In the genomic region with DNA sequence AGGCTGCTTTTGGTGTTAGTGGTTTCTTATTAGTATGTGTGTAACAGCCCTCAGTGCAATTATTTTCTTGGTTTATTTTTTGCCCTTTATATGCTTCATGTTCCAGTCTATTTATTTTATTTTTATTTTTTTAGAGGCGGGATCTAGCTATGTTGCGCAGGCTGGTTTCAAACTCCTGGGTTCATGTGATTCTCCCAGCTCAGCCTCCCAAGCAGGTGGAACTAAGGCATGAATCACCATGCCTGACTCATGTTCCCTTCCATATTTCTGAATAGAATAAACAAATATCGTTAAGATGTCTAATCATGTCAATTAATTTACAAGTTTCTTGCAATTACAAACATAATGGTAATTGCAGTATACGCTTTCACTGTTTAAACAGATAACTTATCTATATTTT, we compare ENCODE assay signal across 18 cellular contexts.
"Had no signal": no experiment of that assay in that cellular context is flagged by ENCODE, and none has a peak within 500 bp of the region (broad histone marks: within the 10 kb centered on the region; RNA-seq: fewer than 3 reads in every experiment).

No MANE protein-coding gene starts in this region.

- H3K9me3 Mint-ChIP-seq: activated CD4-positive, alpha-beta memory T cell treated with anti-CD3 and anti-CD28 coated beads for 36 hours; activated naive CD4-positive, alpha-beta T cell treated with anti-CD3 and anti-CD28 coated beads, Interleukin-2, amount 10 ng/mL, durations not matched to agents 7 days and 5 days; nephron; stimulated activated naive B cell treated with anti-CD40 and anti-IgM and Interleukin-4, amounts not matched to agents 10 μg/mL and 1 μg/mL and 100 μg/mL, for 72 hours had no signal

- H3K36me3 ChIP-seq: esophagus muscularis mucosa, tibial artery, uterus had no signal

- H3K27ac ChIP-seq: cardiac muscle cell, esophagus muscularis mucosa, skin epidermis, tibial artery, uterus, WERI-Rb-1 had no signal

- H3K4me1 Mint-ChIP-seq: activated CD8-positive, alpha-beta memory T cell treated with anti-CD3 and anti-CD28 coated beads, Interleukin-2, amount 10 ng/mL, durations not matched to agents 7 days and 5 days; activated naive CD4-positive, alpha-beta T cell treated with anti-CD3 and anti-CD28 coated beads, Interleukin-2, amount 10 ng/mL, durations not matched to agents 7 days and 5 days; nephron had no signal

- H3K4me3 Mint-ChIP-seq: activated CD4-positive, alpha-beta memory T cell treated with anti-CD3 and anti-CD28 coated beads for 36 hours; activated CD8-positive, alpha-beta memory T cell treated with anti-CD3 and anti-CD28 coated beads, Interleukin-2, amount 10 ng/mL, durations not matched to agents 7 days and 5 days; activated naive CD4-positive, alpha-beta T cell treated with anti-CD3 and anti-CD28 coated beads, Interleukin-2, amount 10 ng/mL, durations not matched to agents 7 days and 5 days; nephron; stimulated activated naive B cell treated with anti-CD40 and anti-IgM and Interleukin-4, amounts not matched to agents 10 μg/mL and 1 μg/mL and 100 μg/mL, for 72 hours had no signal

- H3K27me3 ChIP-seq: cardiac muscle cell, esophagus muscularis mucosa, tibial artery, uterus had no signal

- H3K9me3 ChIP-seq: esophagus muscularis mucosa, tibial artery, uterus had no signal

- H3K27ac Mint-ChIP-seq: activated CD4-positive, alpha-beta memory T cell treated with anti-CD3 and anti-CD28 coated beads for 36 hours; activated CD8-positive, alpha-beta memory T cell treated with anti-CD3 and anti-CD28 coated beads, Interleukin-2, amount 10 ng/mL, durations not matched to agents 7 days and 5 days; activated naive CD4-positive, alpha-beta T cell treated with anti-CD3 and anti-CD28 coated beads, Interleukin-2, amount 10 ng/mL, durations not matched to agents 7 days and 5 days; nephron; progenitor cell of endocrine pancreas; stimulated activated naive B cell treated with anti-CD40 and anti-IgM and Interleukin-4, amounts not matched to agents 10 μg/mL and 1 μg/mL and 100 μg/mL, for 72 hours had no signal

- H3K4me3 ChIP-seq: cardiac muscle cell, esophagus muscularis mucosa, skin epidermis, tibial artery, uterus had no signal

- H3K27me3 Mint-ChIP-seq: activated CD4-positive, alpha-beta memory T cell treated with anti-CD3 and anti-CD28 coated beads for 36 hours; activated CD8-positive, alpha-beta memory T cell treated with anti-CD3 and anti-CD28 coated beads, Interleukin-2, amount 10 ng/mL, durations not matched to agents 7 days and 5 days; activated naive CD4-positive, alpha-beta T cell treated with anti-CD3 and anti-CD28 coated beads, Interleukin-2, amount 10 ng/mL, durations not matched to agents 7 days and 5 days; progenitor cell of endocrine pancreas; stimulated activated naive B cell treated with anti-CD40 and anti-IgM and Interleukin-4, amounts not matched to agents 10 μg/mL and 1 μg/mL and 100 μg/mL, for 72 hours had no signal

- H3K36me3 Mint-ChIP-seq: stimulated activated naive B cell treated with anti-CD40 and anti-IgM and Interleukin-4, amounts not matched to agents 10 μg/mL and 1 μg/mL and 100 μg/mL, for 72 hours had no signal

- ATAC-seq: activated CD8-positive, alpha-beta memory T cell treated with anti-CD3 and anti-CD28 coated beads, Interleukin-2, amount 10 ng/mL, durations not matched to agents 7 days and 5 days; right cardiac atrium; stimulated activated naive B cell treated with anti-CD40 and anti-IgM and Interleukin-4, amounts not matched to agents 10 μg/mL and 1 μg/mL and 100 μg/mL, for 72 hours had no signal

- H3K4me1 ChIP-seq: esophagus muscularis mucosa, uterus had no signal

- DNase-seq: activated CD4-positive, alpha-beta memory T cell treated with anti-CD3 and anti-CD28 coated beads for 36 hours; activated CD8-positive, alpha-beta memory T cell treated with anti-CD3 and anti-CD28 coated beads, Interleukin-2, amount 10 ng/mL, durations not matched to agents 7 days and 5 days; activated naive CD4-positive, alpha-beta T cell treated with anti-CD3 and anti-CD28 coated beads, Interleukin-2, amount 10 ng/mL, durations not matched to agents 7 days and 5 days; activated T-cell treated with anti-CD3 and anti-CD28 coated beads, Interleukin-2, amount 50 U/mL, for 1 hour; mesendoderm; right cardiac atrium; stimulated activated CD4-positive, alpha-beta T cell treated with anti-CD3 and anti-CD28 coated beads, Interleukin-15, amount 100 ng/mL, for 24 hours; stimulated activated CD4-positive, alpha-beta T cell treated with anti-CD3 and anti-CD28 coated beads, Interleukin-4, amount 100 ng/mL, for 1 hour; stimulated activated naive B cell treated with anti-CD40 and anti-IgM and Interleukin-4, amounts not matched to agents 10 μg/mL and 1 μg/mL and 100 μg/mL, for 72 hours; T1000; tibial artery; uterus; WERI-Rb-1 had no signal
